12 cellular contexts compared by ENCODE assay signal in genomic region chr12:22034709-22035506, GRCh38. TPM values are rescaled to one million over a fixed set of nuclear protein-coding genes. Genes with fewer than 3 reads are reported as not detected.
DNase-seq lines count a peak whose midpoint lies in the region; ATAC-seq and TF ChIP-seq lines count a peak whose summit lies in the region.
"Had no signal": no experiment of that assay in that cellular context is flagged by ENCODE, and none has a peak within 500 bp of the region (broad histone marks: within the 10 kb centered on the region; RNA-seq: fewer than 3 reads in every experiment).

No MANE protein-coding gene starts in this region.

- H3K27me3 Mint-ChIP-seq in CD14-positive monocyte (ENCODE audit: low read depth in 3 of 3) (peaks cover 0 to 2% (median 0%) of the 10 kb centered on the region in 3 donors), nephron progenitor cell (ENCODE audit: low read depth, poor library complexity) (peaks cover 5% of the 10 kb centered on the region)
- no peaks in the 10 kb centered on the region for H3K27me3 Mint-ChIP-seq in activated CD4-positive, alpha-beta T cell treated with anti-CD3 and anti-CD28 coated beads for 36 hours

- H3K9ac ChIP-seq in colonic mucosa (ENCODE audit: low read depth in 2 of 2, low read length in 2 of 2), result peak overlapping the region in 1 of 2 donors; percentile 51

- H3K36me3 ChIP-seq in PC-9 (ENCODE audit: low read depth) (no peaks in the 10 kb centered on the region), colonic mucosa (no peaks in the 10 kb centered on the region)

- no peak overlapping the region for H3K4me3 Mint-ChIP-seq in CD14-positive monocyte
- no peak overlapping the region for H3K4me3 Mint-ChIP-seq in nephron progenitor cell
- H3K4me3 Mint-ChIP-seq in activated CD4-positive, alpha-beta T cell treated with anti-CD3 and anti-CD28 coated beads for 36 hours, result no peak overlapping the region

- H3K27ac Mint-ChIP-seq in CD14-positive monocyte (peak overlapping the region in 4 of 7 donors; percentile 2 to 20 (median 12)), nephron progenitor cell (peak overlapping the region; percentile 17)
- H3K27ac Mint-ChIP-seq in activated CD4-positive, alpha-beta T cell treated with anti-CD3 and anti-CD28 coated beads for 36 hours, result no peak overlapping the region
- H3K27ac Mint-ChIP-seq in activated naive CD4-positive, alpha-beta T cell treated with anti-CD3 and anti-CD28 coated beads, Interleukin-2, amount 50 U/mL, for 72 hours, result no peak overlapping the region

- H3K9me2 ChIP-seq in PC-9 (ENCODE audit: insufficient read depth), result no peaks in the 10 kb centered on the region

- peaks cover 0 to 5% (median 4%) of the 10 kb centered on the region in 7 donors for H3K9me3 Mint-ChIP-seq in CD14-positive monocyte
- H3K9me3 Mint-ChIP-seq in nephron progenitor cell, result peaks cover 10% of the 10 kb centered on the region
- no peaks in the 10 kb centered on the region for H3K9me3 Mint-ChIP-seq in activated CD4-positive, alpha-beta T cell treated with anti-CD3 and anti-CD28 coated beads for 36 hours (ENCODE audit: low read depth)
- no peaks in the 10 kb centered on the region for H3K9me3 Mint-ChIP-seq in activated naive CD4-positive, alpha-beta T cell treated with anti-CD3 and anti-CD28 coated beads, Interleukin-2, amount 50 U/mL, for 72 hours

- POLR2A ChIA-PET in PC-9 (lab: Charles Lee; ENCODE audit: unreplicated experiment), result interaction anchor here (0.6 kb wide), 1 partner anchor 16 kb away, joined by 8 read pairs; no protein-coding TSS in a partner anchor
- POLR2A ChIA-PET in activated CD4-positive, alpha-beta T cell treated with anti-CD3 and anti-CD28 coated beads for 36 hours (lab: Charles Lee), result no interaction called here

- H3K4me1 Mint-ChIP-seq in CD14-positive monocyte (peaks cover 9% of the 10 kb centered on the region), nephron progenitor cell (peaks cover 9% of the 10 kb centered on the region)
- H3K4me1 Mint-ChIP-seq in activated CD4-positive, alpha-beta T cell treated with anti-CD3 and anti-CD28 coated beads for 36 hours, result peaks cover 6% of the 10 kb centered on the region

- DNase-seq in CD14-positive monocyte (ENCODE audit: low spot score) (no peak), PC-9 (no peak), colonic mucosa (peak; percentile 32), nephron progenitor cell (no peak), GM19238 (ENCODE audit: insufficient read length, low spot score) (no peak)
- DNase-seq in activated CD4-positive, alpha-beta T cell treated with anti-CD3 and anti-CD28 coated beads for 36 hours, result no peak
- DNase-seq in activated naive CD4-positive, alpha-beta T cell treated with anti-CD3 and anti-CD28 coated beads, Interleukin-2, amount 50 U/mL, for 72 hours (ENCODE audit: low spot score in 2 of 2), result no peak
- DNase-seq: activated gamma-delta T cell, AML-193, cortex of kidney, occipital lobe had no signal

- H3K4me3 ChIP-seq in PC-9, result no peak overlapping the region
- no peak overlapping the region for H3K4me3 ChIP-seq in colonic mucosa

- CTCF ChIA-PET in PC-9 (lab: Charles Lee), result interaction anchor here (0.6 kb wide), 1 partner anchor 10 kb away, joined by 3 read pairs; no protein-coding TSS in a partner anchor
- CTCF ChIA-PET in activated CD4-positive, alpha-beta T cell treated with anti-CD3 and anti-CD28 coated beads for 36 hours (lab: Charles Lee), result no interaction called here

- H3K79me2 ChIP-seq in PC-9 (ENCODE audit: low read depth), result no peaks in the 10 kb centered on the region

- peaks cover 11% of the 10 kb centered on the region; the same call in 1 of the 2 replicates for H3F3A ChIP-seq in PC-9 (ENCODE audit: insufficient read depth, low read depth)

- BruUV-seq in PC-9 (replicated peaks; lab: Mats Ljungman, UMichigan), result no TSS peak

- peak overlapping the region; percentile 2; the same call in 1 of the 2 replicates for H3K4me2 ChIP-seq in PC-9

- H3K27me3 ChIP-seq in PC-9 (ENCODE audit: insufficient read depth, low read depth) (no peaks in the 10 kb centered on the region), colonic mucosa (no peaks in the 10 kb centered on the region)

- no peak overlapping the region for H3K27ac ChIP-seq in PC-9
- H3K27ac ChIP-seq in colonic mucosa, result peak overlapping the region; percentile 63

- no peak for TF ChIP-seq CTCF in CD14-positive monocyte (IDR thresholded peaks at IDR 0.05)
- no peak for TF ChIP-seq CTCF in PC-9 (conservative IDR thresholded peaks at IDR 0.05)
- no peak for TF ChIP-seq CTCF in colonic mucosa (IDR thresholded peaks at IDR 0.05)
- no peak for TF ChIP-seq CTCF in nephron progenitor cell (IDR thresholded peaks at IDR 0.05)

- H2AFZ ChIP-seq in PC-9, result peak overlapping the region; percentile 63

- ATAC-seq in HG02610 (IDR thresholded peaks at IDR 0.05; ENCODE audit: unreplicated experiment), result no peak
- ATAC-seq in activated CD4-positive, alpha-beta T cell treated with anti-CD3 and anti-CD28 coated beads for 36 hours, result no peak
- ATAC-seq in activated naive CD4-positive, alpha-beta T cell treated with anti-CD3 and anti-CD28 coated beads, Interleukin-2, amount 50 U/mL, for 72 hours, result no peak

- peaks cover 13% of the 10 kb centered on the region; the same call in 1 of the 2 replicates for H3K4me1 ChIP-seq in PC-9 (replicated peaks; ENCODE audit: insufficient read depth)
- peaks cover 6% of the 10 kb centered on the region for H3K4me1 ChIP-seq in colonic mucosa

- H3K36me3 Mint-ChIP-seq in CD14-positive monocyte (no peaks in the 10 kb centered on the region), nephron progenitor cell (ENCODE audit: low read depth) (no peaks in the 10 kb centered on the region)
- no peaks in the 10 kb centered on the region for H3K36me3 Mint-ChIP-seq in activated CD4-positive, alpha-beta T cell treated with anti-CD3 and anti-CD28 coated beads for 36 hours (ENCODE audit: low read depth)
- H3K36me3 Mint-ChIP-seq in activated naive CD4-positive, alpha-beta T cell treated with anti-CD3 and anti-CD28 coated beads, Interleukin-2, amount 50 U/mL, for 72 hours, result no peaks in the 10 kb centered on the region

- peaks cover 10% of the 10 kb centered on the region for H3K9me3 ChIP-seq in PC-9 (ENCODE audit: insufficient read depth, low read depth)
- no peaks in the 10 kb centered on the region for H3K9me3 ChIP-seq in colonic mucosa

- intact Hi-C loops in CD14-positive monocyte (cut with micrococcal nuclease) (no loop called here), PC-9 (cut with micrococcal nuclease; ENCODE audit: unreplicated experiment) (no loop called here), colonic mucosa (cut with DNase I) (no loop called here)
- intact Hi-C loops in activated CD4-positive, alpha-beta T cell treated with anti-CD3 and anti-CD28 coated beads for 36 hours (cut with DNase I, micrococcal nuclease), result loop anchor here in 1 of 2 experiments (10.0 kb wide), 1 partner anchor 430 kb away; the partner anchor contains the start of gene GYS2

- H4K20me1 ChIP-seq in PC-9 (ENCODE audit: insufficient read depth), result no peaks in the 10 kb centered on the region

RNA-seq across cellular contexts. Expression of gene CMAS, which starts 11.1 kb away (rescaled TPM):
- polyA plus RNA-seq in CD14-positive monocyte, result 10 to 100 TPM; 28.3 to 33.1 TPM
- total RNA-seq in PC-9 (2021) (79.1 and 93.2 TPM in 2 replicates), colonic mucosa (100 to 1,000 TPM; 126 to 189 TPM)
- 10 to 100 TPM; 33.5 to 52.1 TPM for total RNA-seq in activated CD4-positive, alpha-beta T cell treated with anti-CD3 and anti-CD28 coated beads for 36 hours
- 10 to 100 TPM; 47.7 to 65.4 TPM for total RNA-seq in activated naive CD4-positive, alpha-beta T cell treated with anti-CD3 and anti-CD28 coated beads, Interleukin-2, amount 50 U/mL, for 72 hours

Comparison
In these comparisons a context has a peak if more than half of its experiments do, and no peak if none do; other contexts are left out.
1. H3K27ac Mint-ChIP-seq: peak in CD14-positive monocyte (4 of 7) and nephron progenitor cell (single experiment); none in activated CD4-positive, alpha-beta T cell treated with anti-CD3 and anti-CD28 coated beads for 36 hours (single experiment) and activated naive CD4-positive, alpha-beta T cell treated with anti-CD3 and anti-CD28 coated beads, Interleukin-2, amount 50 U/mL, for 72 hours (0 of 2).